15 cellular contexts compared by ENCODE assay signal in genomic region chr9:4850611-4851010, GRCh38. TPM values are rescaled to one million over a fixed set of nuclear protein-coding genes. Genes with fewer than 3 reads are reported as not detected.
A peak's percentile ranks its signal among the peaks of the same experiment; 100 is the strongest.
DNase-seq lines count a peak whose midpoint lies in the region; ATAC-seq and TF ChIP-seq lines count a peak whose summit lies in the region.
"Had no signal": no experiment of that assay in that cellular context is flagged by ENCODE, and none has a peak within 500 bp of the region (broad histone marks: within the 10 kb centered on the region; RNA-seq: fewer than 3 reads in every experiment).

No MANE protein-coding gene starts in this region.

- CTCF ChIA-PET in PC-3 (lab: Charles Lee): interaction anchor here (0.6 kb wide), 1 partner anchor 135 kb away, joined by 7 read pairs; the partner anchor contains the start of gene JAK2

- no peak overlapping the region for H2BK12ac ChIP-seq in H9 (ENCODE audit: insufficient read length, low read depth, low read length)

- H3K27ac Mint-ChIP-seq in H9: peak overlapping the region; percentile 59 to 81 (median 62); a peak in 4 of 7 replicates
- H3K27ac Mint-ChIP-seq: type B pancreatic cell had no signal

- no peaks in the 10 kb centered on the region for H3K9me3 Mint-ChIP-seq in H9
- H3K9me3 Mint-ChIP-seq: naive B cell, type B pancreatic cell had no signal

- H3K4me3 Mint-ChIP-seq in H9: no peak overlapping the region
- H3K4me3 Mint-ChIP-seq: type B pancreatic cell had no signal

- TSS peak; percentile 38 for BruUV-seq in PC-3 (replicated peaks; lab: Mats Ljungman, UMichigan)

- H3K4me3 ChIP-seq in PC-3 (ENCODE audit: low read length) (no peak overlapping the region), skeletal muscle tissue (ENCODE audit: low read length in 3 of 3) (no peak overlapping the region)
- H3K4me3 ChIP-seq: SJSA1 had no signal

- H3K4ac ChIP-seq in H9 (ENCODE audit: low read depth, low read length): no peak overlapping the region

- TF ChIP-seq CTCF in H9 (conservative IDR thresholded peaks at IDR 0.05): no peak
- TF ChIP-seq CTCF in PC-3 (conservative IDR thresholded peaks at IDR 0.05; ENCODE audit: low read depth, low read length): no peak

- H3K36me3 ChIP-seq in PC-3 (ENCODE audit: low read depth, low read length): peaks cover 5% of the 10 kb centered on the region; the same call in 1 of the 2 replicates
- H3K36me3 ChIP-seq in skeletal muscle tissue (ENCODE audit: control insufficient read depth in 3 of 3, insufficient read depth in 3 of 3, low read length in 3 of 3): peaks cover 13 to 35% (median 19%) of the 10 kb centered on the region in 3 donors
- H3K36me3 ChIP-seq: SJSA1 had no signal

- intact Hi-C loops in PC-3 (cut with micrococcal nuclease): no loop called here

- TF ChIP-seq POLR2A in erythroblast (IDR thresholded peaks at IDR 0.05; ENCODE audit: low read length): no peak

- H3F3A ChIP-seq in PC-3 (ENCODE audit: low read length, unreplicated experiment): no peaks in the 10 kb centered on the region

- H2BK15ac ChIP-seq in H9 (ENCODE audit: low read depth, low read length): no peak overlapping the region

- no peaks in the 10 kb centered on the region for H3K27me3 ChIP-seq in H9 (ENCODE audit: insufficient read depth, low read length)
- H3K27me3 ChIP-seq in PC-3 (ENCODE audit: low read length): no peaks in the 10 kb centered on the region
- no peaks in the 10 kb centered on the region for H3K27me3 ChIP-seq in skeletal muscle tissue (ENCODE audit: control insufficient read depth in 3 of 3, insufficient read depth in 3 of 3, low read length in 3 of 3)
- H3K27me3 ChIP-seq: SJSA1 had no signal

- H2AK5ac ChIP-seq in H9 (ENCODE audit: insufficient read length, low read length): no peak overlapping the region

- H3K27ac ChIP-seq in H9 (ENCODE audit: insufficient read length, low read depth, low read length) (no peak overlapping the region), PC-3 (ENCODE audit: low read length) (no peak overlapping the region), skeletal muscle tissue (ENCODE audit: low read depth, low read length) (peak overlapping the region; percentile 31)
- H3K27ac ChIP-seq: SJSA1 had no signal

- H4K20me1 ChIP-seq in H9 (ENCODE audit: control insufficient read depth, insufficient read depth, insufficient read length) (no peaks in the 10 kb centered on the region), PC-3 (ENCODE audit: low read length) (no peaks in the 10 kb centered on the region)

- no peak overlapping the region for H2BK120ac ChIP-seq in H9 (ENCODE audit: low read depth, low read length, poor library complexity, severe bottlenecking)

- POLR2A ChIA-PET in PC-3 (lab: Charles Lee; ENCODE audit: unreplicated experiment): no interaction called here

- no peak overlapping the region for H3T11ph ChIP-seq in H9 (ENCODE audit: low read length)

- no peaks in the 10 kb centered on the region for H3K9me2 ChIP-seq in PC-3 (replicated peaks; ENCODE audit: low read length)

- H4K91ac ChIP-seq in H9 (ENCODE audit: insufficient read length, low read depth, low read length): no peak overlapping the region

- H2AFZ ChIP-seq in H9 (ENCODE audit: low read length) (no peak overlapping the region), PC-3 (ENCODE audit: low read length) (no peak overlapping the region)

- no peak overlapping the region for H3K4me2 ChIP-seq in H9 (ENCODE audit: insufficient read depth, insufficient read length, low read length)
- H3K4me2 ChIP-seq in PC-3 (ENCODE audit: low read length): no peak overlapping the region

- no peak overlapping the region for H3K18ac ChIP-seq in H9 (ENCODE audit: insufficient read length, low read depth, low read length)

- no peaks in the 10 kb centered on the region for H3K27me3 Mint-ChIP-seq in H9 (ENCODE audit: low read depth)
- H3K27me3 Mint-ChIP-seq: naive B cell, type B pancreatic cell had no signal

- H2BK20ac ChIP-seq in H9 (ENCODE audit: low read depth, low read length, poor library complexity, severe bottlenecking): no peak overlapping the region

- H3K79me2 ChIP-seq in H9 (ENCODE audit: insufficient read depth, low read length) (no peaks in the 10 kb centered on the region; the same call in 1 of the 2 replicates), PC-3 (ENCODE audit: low read length) (no peaks in the 10 kb centered on the region)

- no peak overlapping the region for H2BK5ac ChIP-seq in H9 (ENCODE audit: insufficient read length, low read length)

- no CpG with 5 or more reads among the region's 8 CpGs for WGBS in H9 (ENCODE audit: extremely low coverage, insufficient read length, low lambda C conversion rate)

- H3K23ac ChIP-seq in H9 (ENCODE audit: insufficient read length, low read depth, low read length): no peak overlapping the region

- H3K79me1 ChIP-seq in H9 (ENCODE audit: insufficient read depth, low read depth, low read length, poor library complexity, severe bottlenecking): no peaks in the 10 kb centered on the region

- H3K23me2 ChIP-seq in H9 (ENCODE audit: insufficient read length, low read depth, low read length, poor library complexity, severe bottlenecking): no peaks in the 10 kb centered on the region

- ATAC-seq in PC-3: no peak
- ATAC-seq in stimulated activated naive CD8-positive, alpha-beta T cell treated with anti-CD3 and anti-CD28 coated beads, Interleukin-15, Interleukin-2, amounts not matched to agents 100 U/mL and 50 U/mL, for 24 hours: no peak
- no peak for ATAC-seq in HG02885 (IDR thresholded peaks at IDR 0.05; ENCODE audit: poor library complexity, unreplicated experiment)

- H3K14ac ChIP-seq in H9 (ENCODE audit: insufficient read depth, low read length): no peak overlapping the region

- H3K4me1 ChIP-seq in H9 (ENCODE audit: insufficient read depth, low read length) (no peaks in the 10 kb centered on the region), PC-3 (ENCODE audit: insufficient read depth, low read length) (no peaks in the 10 kb centered on the region), skeletal muscle tissue (ENCODE audit: control insufficient read depth in 3 of 3, insufficient read depth in 3 of 3, low read length in 3 of 3) (peaks cover 15 to 45% (median 21%) of the 10 kb centered on the region in 3 donors)
- H3K4me1 ChIP-seq: SJSA1 had no signal

- H3K9me3 ChIP-seq in H9 (ENCODE audit: control insufficient read depth, low read depth, low read length): no peaks in the 10 kb centered on the region
- no peaks in the 10 kb centered on the region for H3K9me3 ChIP-seq in PC-3 (ENCODE audit: low read length)
- H3K9me3 ChIP-seq in skeletal muscle tissue (ENCODE audit: control insufficient read depth in 3 of 3, low read length in 3 of 3): no peaks in the 10 kb centered on the region
- H3K9me3 ChIP-seq: SJSA1 had no signal

- H3K36me3 Mint-ChIP-seq in H9 (ENCODE audit: insufficient read depth in 1 of 3, low read depth in 3 of 3): peaks cover 13 to 34% (median 17%) of the 10 kb centered on the region in 3 experiments; a peak in 6 of 7 replicates

- H3K9ac ChIP-seq in H9 (ENCODE audit: extremely low read depth, insufficient read length, low read length): no peak overlapping the region
- H3K9ac ChIP-seq in PC-3 (ENCODE audit: low read length): no peak overlapping the region
- peak overlapping the region in 1 of 3 donors; percentile 11 for H3K9ac ChIP-seq in skeletal muscle tissue (ENCODE audit: low read depth in 1 of 3, low read length in 3 of 3)

- DNase-seq in H9 (no peak), PC-3 (no peak), erythroblast (lab: John Stamatoyannopoulos, UW) (peak; percentile 66 to 72)
- DNase-seq in stimulated activated naive CD8-positive, alpha-beta T cell treated with anti-CD3 and anti-CD28 coated beads, Interleukin-15, Interleukin-2, amounts not matched to agents 100 U/mL and 50 U/mL, for 24 hours: no peak
- DNase-seq in effector CD4-positive, alpha-beta T cell: no peak
- DNase-seq: activated naive CD4-positive, alpha-beta T cell; DMS 273 treated with DMSO at 0.1 percent for 48 hours; effector memory CD4-positive, alpha-beta T cell; naive B cell; NCI-H1105; retina had no signal

- H3K56ac ChIP-seq in H9 (ENCODE audit: insufficient read length, low read depth, low read length): no peak overlapping the region

- no peak overlapping the region for H4K8ac ChIP-seq in H9 (replicated peaks; ENCODE audit: insufficient read length, low read depth, low read length)

- peaks cover 0 to 5% of the 10 kb centered on the region in 2 experiments; a peak in 3 of 4 replicates for H3K4me1 Mint-ChIP-seq in H9

- no peak overlapping the region for H4K5ac ChIP-seq in H9 (ENCODE audit: insufficient read length, low read depth, low read length)

RNA-seq across cellular contexts. Expression of gene RCL1, which starts 57.9 kb away (rescaled TPM):
- total RNA-seq in H9 (2021) (34.4 and 34.5 TPM in 2 replicates), PC-3 (2014; rRNA removed) (52.2 and 61.5 TPM in 2 replicates), skeletal muscle tissue (33.9 TPM)

Comparison
In these comparisons a context has a peak if more than half of its experiments do, and no peak if none do; other contexts are left out.
1. DNase-seq: peak in erythroblast (2 of 2); none in H9 (single experiment), PC-3 (single experiment), stimulated activated naive CD8-positive, alpha-beta T cell treated with anti-CD3 and anti-CD28 coated beads, Interleukin-15, Interleukin-2, amounts not matched to agents 100 U/mL and 50 U/mL, for 24 hours (single experiment) and effector CD4-positive, alpha-beta T cell (single experiment).